Comparison of ENCODE assay signal across 1 cellular context in genomic region chr1:12745126-12745991, GRCh38.
TF ChIP-seq lines count a peak whose summit lies in the region.

No MANE protein-coding gene starts in this region.

TF ChIP-seq in K562, 482 proteins besides CTCF, POLR2A, EP300 and RAD21 (continued from another document and continues in another):
- TF ChIP-seq SIX5 (IDR thresholded peaks at IDR 0.05; ENCODE audit: borderline replicate concordance in 1 of 2, insufficient read depth in 1 of 2, low read depth in 1 of 2, low read length in 2 of 2) (no peak), TSHZ1 (CRISPR knock-in tag; IDR thresholded peaks at IDR 0.05) (no peak), SP1 (CRISPR knock-in tag; IDR thresholded peaks at IDR 0.05) (no peak), CUX1 (CRISPR knock-in tag; IDR thresholded peaks at IDR 0.05) (no peak), MBD1 (CRISPR knock-in tag; IDR thresholded peaks at IDR 0.05) (no peak), SMAD4 (CRISPR knock-in tag; conservative IDR thresholded peaks at IDR 0.05) (0 out of 2 replicates have a peak, but pooled peaks have one; percentile 53), ETV5 (CRISPR knock-in tag; IDR thresholded peaks at IDR 0.05; ENCODE audit: low read depth) (no peak), C11orf30 (IDR thresholded peaks at IDR 0.05; ENCODE audit: low read depth) (no peak), ZBTB34 (CRISPR knock-in tag; IDR thresholded peaks at IDR 0.05) (no peak), ZKSCAN8 (CRISPR knock-in tag; IDR thresholded peaks at IDR 0.05) (peak; percentile 42; the same call in 1 of the 2 replicates), ZNF551 (CRISPR knock-in tag; IDR thresholded peaks at IDR 0.05) (no peak), RNF219 (CRISPR knock-in tag; IDR thresholded peaks at IDR 0.05) (no peak), BMI1 (IDR thresholded peaks at IDR 0.05; ENCODE audit: low read length) (no peak), ETV1 (tag; conservative IDR thresholded peaks at IDR 0.05; ENCODE audit: low read depth) (peak; percentile 69), ERF (CRISPR knock-in tag; IDR thresholded peaks at IDR 0.05) (no peak), KHSRP (IDR thresholded peaks at IDR 0.05) (no peak; the same call in 1 of the 2 replicates), ZNF584 (CRISPR knock-in tag; IDR thresholded peaks at IDR 0.05; ENCODE audit: low read depth) (no peak), ZNF696 (CRISPR knock-in tag; conservative IDR thresholded peaks at IDR 0.05) (no peak), CAMTA2 (CRISPR knock-in tag; conservative IDR thresholded peaks at IDR 0.05) (no peak), ZNF146 (CRISPR knock-in tag; IDR thresholded peaks at IDR 0.05; ENCODE audit: unreplicated experiment) (no peak), E2F1 (CRISPR knock-in tag; IDR thresholded peaks at IDR 0.05) (no peak), HMG20A (CRISPR knock-in tag; conservative IDR thresholded peaks at IDR 0.05) (no peak), TSC22D4 (tag; IDR thresholded peaks at IDR 0.05) (no peak), EGR1 (conservative IDR thresholded peaks at IDR 0.05) (no peak), ZNF57 (CRISPR knock-in tag; IDR thresholded peaks at IDR 0.05) (no peak), ZNF609 (CRISPR knock-in tag; IDR thresholded peaks at IDR 0.05; ENCODE audit: borderline replicate concordance) (no peak), BRF2 (IDR thresholded peaks at IDR 0.05; ENCODE audit: borderline replicate concordance, insufficient read depth, insufficient read length) (no peak), RBM25 (IDR thresholded peaks at IDR 0.05; ENCODE audit: low read depth, low read length, severe bottlenecking) (peak; percentile 97), GATAD2B (IDR thresholded peaks at IDR 0.05; ENCODE audit: borderline replicate concordance) (no peak), MCM2 (IDR thresholded peaks at IDR 0.05; ENCODE audit: low read depth) (no peak)
